28 cellular contexts compared by ENCODE assay signal in the genomic region with DNA sequence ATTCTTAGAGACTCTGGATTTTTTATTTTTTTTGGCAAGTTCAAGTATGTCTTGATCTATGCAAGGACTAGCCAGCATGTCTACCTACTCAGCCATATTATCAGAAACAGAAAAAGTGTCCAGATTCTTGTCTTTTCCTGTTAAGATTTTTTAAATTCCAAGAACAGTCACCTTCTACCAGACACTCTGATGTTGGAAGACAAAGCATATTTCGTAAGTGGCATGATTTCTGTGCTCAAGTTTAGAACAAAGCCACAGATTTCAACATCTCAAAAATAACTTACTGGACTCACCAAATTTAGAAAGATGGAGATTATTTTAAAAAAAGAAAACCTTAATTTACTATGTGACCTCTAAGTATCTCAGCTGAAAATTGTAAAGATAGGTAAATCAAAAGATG.
A peak's percentile ranks its signal among the peaks of the same experiment; 100 is the strongest.
DNase-seq lines count a peak whose midpoint lies in the region; ATAC-seq, FAIRE-seq and TF ChIP-seq lines count a peak whose summit lies in the region.
"Had no signal": no experiment of that assay in that cellular context is flagged by ENCODE, and none has a peak within 500 bp of the region (broad histone marks: within the 10 kb centered on the region; RNA-seq: fewer than 3 reads in every experiment).

No MANE protein-coding gene starts in this region.

- H3K79me2 ChIP-seq in astrocyte (ENCODE audit: insufficient read depth, low read length) = no peaks in the 10 kb centered on the region

- H3K4me3 Mint-ChIP-seq in astrocyte (ENCODE audit: unreplicated experiment) = no peak overlapping the region
- no peak overlapping the region for H3K4me3 Mint-ChIP-seq in mesothelial cell of epicardium
- H3K4me3 Mint-ChIP-seq: CD8-positive, alpha-beta memory T cell; H9; stimulated activated memory B cell treated with anti-CD40 and anti-IgM and Interleukin-4, amounts not matched to agents 10 μg/mL and 1 μg/mL and 100 μg/mL, for 72 hours had no signal

- FAIRE-seq in astrocyte (lab: Jason Lieb, UNC) = no peak
- FAIRE-seq: endothelial cell of umbilical vein had no signal

- H4K20me1 ChIP-seq in astrocyte (ENCODE audit: insufficient read depth, low read length) = no peaks in the 10 kb centered on the region

- H3K36me3 Mint-ChIP-seq in astrocyte (ENCODE audit: low read depth, unreplicated experiment) (no peaks in the 10 kb centered on the region), mesothelial cell of epicardium (no peaks in the 10 kb centered on the region)
- H3K36me3 Mint-ChIP-seq: stimulated activated memory B cell treated with anti-CD40 and anti-IgM and Interleukin-4, amounts not matched to agents 10 μg/mL and 1 μg/mL and 100 μg/mL, for 72 hours had no signal

- peaks cover 4% of the 10 kb centered on the region for H3K4me1 Mint-ChIP-seq in astrocyte (ENCODE audit: low read depth, unreplicated experiment)
- peaks cover 6% of the 10 kb centered on the region for H3K4me1 Mint-ChIP-seq in mesothelial cell of epicardium
- H3K4me1 Mint-ChIP-seq: stimulated activated memory B cell treated with anti-CD40 and anti-IgM and Interleukin-4, amounts not matched to agents 10 μg/mL and 1 μg/mL and 100 μg/mL, for 72 hours had no signal

- H3K9ac ChIP-seq in astrocyte (ENCODE audit: low read length) = no peak overlapping the region
- H3K9ac ChIP-seq: SK-N-SH had no signal

- H3K9me3 Mint-ChIP-seq in astrocyte (ENCODE audit: unreplicated experiment) = no peaks in the 10 kb centered on the region
- H3K9me3 Mint-ChIP-seq in mesothelial cell of epicardium = no peaks in the 10 kb centered on the region
- H3K9me3 Mint-ChIP-seq: CD8-positive, alpha-beta memory T cell; H9; stimulated activated memory B cell treated with anti-CD40 and anti-IgM and Interleukin-4, amounts not matched to agents 10 μg/mL and 1 μg/mL and 100 μg/mL, for 72 hours had no signal

- ATAC-seq in aorta (ENCODE audit: low FRiP score) (no peak), GM19455 (IDR thresholded peaks at IDR 0.05; ENCODE audit: unreplicated experiment) (no peak)
- ATAC-seq: left ventricle myocardium superior; Panc1; stimulated activated memory B cell treated with anti-CD40 and anti-IgM and Interleukin-4, amounts not matched to agents 10 μg/mL and 1 μg/mL and 100 μg/mL, for 72 hours had no signal

- WGBS in aorta, 2 donors = 10 to 13% methylated on average over 1 of the region's 1 CpG

- intact Hi-C loops in aorta (cut with DNase I) = no loop called here

- TF ChIP-seq CTCF in NB4 (IDR thresholded peaks at IDR 0.05; ENCODE audit: low read depth, low read length) (no peak), astrocyte (IDR thresholded peaks at IDR 0.05; ENCODE audit: insufficient read depth, low read depth, low read length) (no peak), mesothelial cell of epicardium (IDR thresholded peaks at IDR 0.05; ENCODE audit: unreplicated experiment) (no peak)

- no peaks in the 10 kb centered on the region for H3K36me3 ChIP-seq in astrocyte (ENCODE audit: insufficient read depth, low read length)
- no peaks in the 10 kb centered on the region for H3K36me3 ChIP-seq in aorta (ENCODE audit: control insufficient read depth in 1 of 2, insufficient read depth in 2 of 2, low read length in 1 of 2)
- H3K36me3 ChIP-seq: right atrium auricular region, tibial nerve had no signal

- H3K4me2 ChIP-seq in astrocyte (ENCODE audit: low read length) = peak overlapping the region; percentile 37
- H3K4me2 ChIP-seq: SK-N-SH had no signal

- no peak for TF ChIP-seq POLR2A in NB4 (IDR thresholded peaks at IDR 0.05; ENCODE audit: extremely low read depth, insufficient read length)

- no peaks in the 10 kb centered on the region for H3K27me3 ChIP-seq in astrocyte (ENCODE audit: insufficient read depth, low read length)
- H3K27me3 ChIP-seq in aorta (ENCODE audit: control insufficient read depth in 1 of 2, insufficient read depth in 2 of 2, low read length in 1 of 2) = no peaks in the 10 kb centered on the region
- H3K27me3 ChIP-seq: right atrium auricular region had no signal

- DNase-seq in AML-193 (lab: John Stamatoyannopoulos, UW) (peak; percentile 23 to 27), NB4 (ENCODE audit: low read depth) (peak; percentile 47), astrocyte (ENCODE audit: low read depth) (peak; percentile 73), mesothelial cell of epicardium (ENCODE audit: low spot score in 2 of 2, unreplicated experiment in 2 of 2) (no peak), DMS53 (lab: John Stamatoyannopoulos, UW) (no peak), aorta (no peak), kidney tubule cell (ENCODE audit: low spot score) (no peak)
- DNase-seq: activated CD4-positive, alpha-beta T cell treated with anti-CD3 and anti-CD28 coated beads for 4 hours; activated CD8-positive, alpha-beta memory T cell treated with anti-CD3 and anti-CD28 coated beads, Interleukin-2, amount 50 U/mL, for 4 hours; activated effector memory CD4-positive, alpha-beta T cell treated with anti-CD3 and anti-CD28 coated beads, Interleukin-2, amount 50 U/mL, for 16 hours; amygdala; CD8-positive, alpha-beta memory T cell; DMS79 treated with DMSO at 0.1 percent for 48 hours; H9; left ventricle myocardium superior; NCI-H1092; NCI-H2107; NCI-H524 treated with DMSO at 0.1 percent for 48 hours; occipital lobe; SK-N-SH; stimulated activated CD4-positive, alpha-beta T cell treated with anti-CD3 and anti-CD28 coated beads, Interleukin-15, amount 100 ng/mL, for 24 hours had no signal

- H3K27me3 Mint-ChIP-seq in astrocyte (ENCODE audit: low read depth, unreplicated experiment) (peaks cover 5% of the 10 kb centered on the region), mesothelial cell of epicardium (ENCODE audit: low read depth) (no peaks in the 10 kb centered on the region)

- H3K4me1 ChIP-seq in astrocyte (ENCODE audit: insufficient read depth, low read length) = no peaks in the 10 kb centered on the region
- H3K4me1 ChIP-seq in aorta (ENCODE audit: control insufficient read depth in 1 of 2, insufficient read depth in 2 of 2, low read length in 2 of 2) = no peaks in the 10 kb centered on the region
- H3K4me1 ChIP-seq: right atrium auricular region had no signal

- H2AFZ ChIP-seq in astrocyte (ENCODE audit: low read depth, low read length) = no peak overlapping the region

- H3K27ac Mint-ChIP-seq in astrocyte (ENCODE audit: unreplicated experiment) = no peak overlapping the region
- peak overlapping the region; percentile 5 for H3K27ac Mint-ChIP-seq in mesothelial cell of epicardium
- H3K27ac Mint-ChIP-seq: H9; stimulated activated memory B cell treated with anti-CD40 and anti-IgM and Interleukin-4, amounts not matched to agents 10 μg/mL and 1 μg/mL and 100 μg/mL, for 72 hours had no signal

- no peaks in the 10 kb centered on the region for H3K9me3 ChIP-seq in astrocyte (ENCODE audit: insufficient read depth, low read depth, low read length)
- no peaks in the 10 kb centered on the region for H3K9me3 ChIP-seq in aorta (ENCODE audit: control insufficient read depth, low read length)
- H3K9me3 ChIP-seq: right atrium auricular region, SK-N-SH had no signal

- H3K27ac ChIP-seq in astrocyte (ENCODE audit: low read depth, low read length) (no peak overlapping the region), aorta (ENCODE audit: low read depth in 1 of 2, low read length in 2 of 2) (no peak overlapping the region)
- H3K27ac ChIP-seq: coronary artery, right atrium auricular region, tibial nerve had no signal

- H3K4me3 ChIP-seq in NB4 (ENCODE audit: low read depth, low read length) = no peak overlapping the region
- no peak overlapping the region for H3K4me3 ChIP-seq in astrocyte (ENCODE audit: insufficient read depth, low read depth, low read length)
- no peak overlapping the region for H3K4me3 ChIP-seq in aorta (ENCODE audit: low read length in 2 of 2)
- H3K4me3 ChIP-seq: coronary artery, right atrium auricular region, tibial nerve had no signal

Comparison
In these comparisons a context has a peak if more than half of its experiments do, and no peak if none do; other contexts are left out.
1. DNase-seq: peak in AML-193 (2 of 2), NB4 (single experiment) and astrocyte (single experiment); none in mesothelial cell of epicardium (0 of 2), DMS53 (single experiment), aorta (0 of 2) and kidney tubule cell (single experiment).